Comparison of ENCODE assay signal across 8 cellular contexts in genomic region chr7:133854739-133855138, GRCh38.
DNase-seq lines count a peak whose midpoint lies in the region; ATAC-seq and TF ChIP-seq lines count a peak whose summit lies in the region.

No MANE protein-coding gene starts in this region.

- H3K36me3 ChIP-seq in PC-3 (ENCODE audit: low read depth, low read length), result no peaks in the 10 kb centered on the region

- POLR2A ChIA-PET in PC-3 (lab: Charles Lee; ENCODE audit: unreplicated experiment), result interaction anchor here (0.7 to 1.2 kb wide), 2 partner anchors 10 to 101 kb away, joined by 5 to 10 read pairs; no protein-coding TSS in a partner anchor

- no peaks in the 10 kb centered on the region for H3K9me2 ChIP-seq in PC-3 (replicated peaks; ENCODE audit: low read length)

- H3K4me3 Mint-ChIP-seq in type B pancreatic cell, result no peak overlapping the region
- no peak overlapping the region for H3K4me3 Mint-ChIP-seq in activated CD8-positive, alpha-beta memory T cell treated with anti-CD3 and anti-CD28 coated beads, Interleukin-2, amount 10 ng/mL, durations not matched to agents 7 days and 5 days

- H3K4me3 ChIP-seq in PC-3 (ENCODE audit: low read length), result no peak overlapping the region

- H3K9me3 ChIP-seq in PC-3 (ENCODE audit: low read length), result no peaks in the 10 kb centered on the region

- no peak overlapping the region for H3K27ac ChIP-seq in PC-3 (ENCODE audit: low read length)

- no peak overlapping the region for H3K4me2 ChIP-seq in PC-3 (ENCODE audit: low read length)

- no peaks in the 10 kb centered on the region for H3K9me3 Mint-ChIP-seq in type B pancreatic cell
- no peaks in the 10 kb centered on the region for H3K9me3 Mint-ChIP-seq in activated CD8-positive, alpha-beta memory T cell treated with anti-CD3 and anti-CD28 coated beads, Interleukin-2, amount 10 ng/mL, durations not matched to agents 7 days and 5 days (ENCODE audit: low read depth)
- no peaks in the 10 kb centered on the region for H3K9me3 Mint-ChIP-seq in activated naive CD4-positive, alpha-beta T cell treated with anti-CD3 and anti-CD28 coated beads, Interleukin-2, amount 50 U/mL, for 72 hours

- BruUV-seq in PC-3 (replicated peaks; lab: Mats Ljungman, UMichigan), result no TSS peak

- no peaks in the 10 kb centered on the region for H3K36me3 Mint-ChIP-seq in type B pancreatic cell
- H3K36me3 Mint-ChIP-seq in activated CD8-positive, alpha-beta memory T cell treated with anti-CD3 and anti-CD28 coated beads, Interleukin-2, amount 10 ng/mL, durations not matched to agents 7 days and 5 days, result no peaks in the 10 kb centered on the region
- H3K36me3 Mint-ChIP-seq in activated naive CD4-positive, alpha-beta T cell treated with anti-CD3 and anti-CD28 coated beads, Interleukin-2, amount 50 U/mL, for 72 hours, result peaks cover 5 to 7% of the 10 kb centered on the region in 2 donors

- peaks cover 17% of the 10 kb centered on the region for H3K4me1 ChIP-seq in PC-3 (ENCODE audit: insufficient read depth, low read length)

- H3K27me3 Mint-ChIP-seq in type B pancreatic cell, result no peaks in the 10 kb centered on the region
- no peaks in the 10 kb centered on the region for H3K27me3 Mint-ChIP-seq in activated CD8-positive, alpha-beta memory T cell treated with anti-CD3 and anti-CD28 coated beads, Interleukin-2, amount 10 ng/mL, durations not matched to agents 7 days and 5 days

- peak; percentile 52 for TF ChIP-seq CTCF in PC-3 (conservative IDR thresholded peaks at IDR 0.05; ENCODE audit: low read depth, low read length)
- peak; percentile 71 for TF ChIP-seq CTCF in type B pancreatic cell (conservative IDR thresholded peaks at IDR 0.05)

- H3K27ac Mint-ChIP-seq in type B pancreatic cell, result no peak overlapping the region
- H3K27ac Mint-ChIP-seq in activated CD8-positive, alpha-beta memory T cell treated with anti-CD3 and anti-CD28 coated beads, Interleukin-2, amount 10 ng/mL, durations not matched to agents 7 days and 5 days, result no peak overlapping the region
- H3K27ac Mint-ChIP-seq in activated naive CD4-positive, alpha-beta T cell treated with anti-CD3 and anti-CD28 coated beads, Interleukin-2, amount 50 U/mL, for 72 hours, result no peak overlapping the region

- intact Hi-C loops in PC-3 (cut with micrococcal nuclease), result loop anchor here (2.0 to 10.0 kb wide), 7 partner anchors 136 to 600 kb away; partner anchors contain the start of gene EXOC4

- no peaks in the 10 kb centered on the region for H4K20me1 ChIP-seq in PC-3 (ENCODE audit: low read length)

- ATAC-seq in PC-3 (no peak), HG03196 (IDR thresholded peaks at IDR 0.05; ENCODE audit: unreplicated experiment) (no peak)
- no peak for ATAC-seq in activated CD8-positive, alpha-beta memory T cell treated with anti-CD3 and anti-CD28 coated beads, Interleukin-2, amount 10 ng/mL, durations not matched to agents 7 days and 5 days
- ATAC-seq in activated naive CD4-positive, alpha-beta T cell treated with anti-CD3 and anti-CD28 coated beads, Interleukin-2, amount 50 U/mL, for 72 hours, result no peak

- no peaks in the 10 kb centered on the region for H3K79me2 ChIP-seq in PC-3 (ENCODE audit: low read length)

- no peaks in the 10 kb centered on the region for H3K27me3 ChIP-seq in PC-3 (ENCODE audit: low read length)

- DNase-seq in Caki2 (ENCODE audit: low read depth) (peak; percentile 33), HT1080 (ENCODE audit: low read depth) (peak; percentile 20), PC-3 (peak; percentile 69), fibroblast of gingiva (ENCODE audit: low read depth) (peak; percentile 56), type B pancreatic cell (ENCODE audit: extremely low spot score, unreplicated experiment) (no peak)
- DNase-seq in activated CD8-positive, alpha-beta memory T cell treated with anti-CD3 and anti-CD28 coated beads, Interleukin-2, amount 10 ng/mL, durations not matched to agents 7 days and 5 days, result no peak
- no peak for DNase-seq in activated naive CD4-positive, alpha-beta T cell treated with anti-CD3 and anti-CD28 coated beads, Interleukin-2, amount 50 U/mL, for 72 hours (ENCODE audit: low spot score in 2 of 2)

- peaks cover 18% of the 10 kb centered on the region for H3K4me1 Mint-ChIP-seq in type B pancreatic cell (ENCODE audit: unreplicated experiment)
- H3K4me1 Mint-ChIP-seq in activated CD8-positive, alpha-beta memory T cell treated with anti-CD3 and anti-CD28 coated beads, Interleukin-2, amount 10 ng/mL, durations not matched to agents 7 days and 5 days, result peaks cover 1% of the 10 kb centered on the region

- H3F3A ChIP-seq in PC-3 (ENCODE audit: low read length, unreplicated experiment), result no peaks in the 10 kb centered on the region

- CTCF ChIA-PET in PC-3 (lab: Charles Lee), result interaction anchor here (0.6 to 1.0 kb wide), 5 partner anchors 65 to 566 kb away, joined by 3 to 4 read pairs (median 3); no protein-coding TSS in a partner anchor
- CTCF ChIA-PET in activated CD8-positive, alpha-beta memory T cell treated with anti-CD3 and anti-CD28 coated beads, Interleukin-2, amount 10 ng/mL, durations not matched to agents 7 days and 5 days (lab: Charles Lee), result interaction anchor here (0.7 to 1.5 kb wide), 5 partner anchors 11 to 286 kb away, joined by 3 to 4 read pairs (median 3); no protein-coding TSS in a partner anchor

- H2AFZ ChIP-seq in PC-3 (ENCODE audit: low read length), result no peak overlapping the region

- H3K9ac ChIP-seq in PC-3 (ENCODE audit: low read length), result no peak overlapping the region

- in situ Hi-C loops in Caki2 (cut with HindIII; ENCODE audit: low pct_unique_long_range_greater_than_20kb, low sequenced_read_pairs), result no loop called here

Comparison
In these comparisons a context has a peak if more than half of its experiments do, and no peak if none do; other contexts are left out.
1. DNase-seq: peak in Caki2 (single experiment), HT1080 (single experiment), PC-3 (single experiment) and fibroblast of gingiva (single experiment); none in type B pancreatic cell (single experiment), activated CD8-positive, alpha-beta memory T cell treated with anti-CD3 and anti-CD28 coated beads, Interleukin-2, amount 10 ng/mL, durations not matched to agents 7 days and 5 days (single experiment) and activated naive CD4-positive, alpha-beta T cell treated with anti-CD3 and anti-CD28 coated beads, Interleukin-2, amount 50 U/mL, for 72 hours (0 of 2).